In genomic region chr2:31383471-31384153, GRCh38 we compare ENCODE assay signal across 16 cellular contexts. TPM values are rescaled to one million over a fixed set of nuclear protein-coding genes. Genes with fewer than 3 reads are reported as not detected.
DNase-seq lines count a peak whose midpoint lies in the region; ATAC-seq, FAIRE-seq and TF ChIP-seq lines count a peak whose summit lies in the region.
"Had no signal": no experiment of that assay in that cellular context is flagged by ENCODE, and none has a peak within 500 bp of the region (broad histone marks: within the 10 kb centered on the region; RNA-seq: fewer than 3 reads in every experiment).

No MANE protein-coding gene starts in this region.

- peak overlapping the region; percentile 16 for H2AK5ac ChIP-seq in mesenchymal stem cell (ENCODE audit: low read length, severe bottlenecking)

- peak overlapping the region; percentile 60 for H2BK15ac ChIP-seq in mesenchymal stem cell (ENCODE audit: low read depth, poor library complexity, severe bottlenecking)

- H4K91ac ChIP-seq in mesenchymal stem cell (ENCODE audit: low read length), result no peak overlapping the region

- peaks cover 0 to 3% of the 10 kb centered on the region in 2 experiments for H3K36me3 ChIP-seq in mesenchymal stem cell (ENCODE audit: control insufficient read depth in 1 of 2, insufficient read depth in 2 of 2, low read depth in 1 of 2, low read length in 2 of 2)
- H3K36me3 ChIP-seq: transverse colon, WERI-Rb-1 had no signal

- no peak for TF ChIP-seq CTCF in glutamatergic neuron (IDR thresholded peaks at IDR 0.05; ENCODE audit: partially characterized antibody, unreplicated experiment)

- no peaks in the 10 kb centered on the region for H3K9me3 ChIP-seq in mesenchymal stem cell (ENCODE audit: control insufficient read depth, low read length)
- H3K9me3 ChIP-seq: transverse colon had no signal

- H3K27me3 Mint-ChIP-seq in dendritic cell treated with granulocyte-macrophage colony-stimulating factor and Interleukin-4, amounts not matched to agents 40 ng/mL and 50 ng/mL, for 4 days, result peaks cover 4% of the 10 kb centered on the region
- H3K27me3 Mint-ChIP-seq in glutamatergic neuron (ENCODE audit: unreplicated experiment), result peaks cover 4% of the 10 kb centered on the region
- peaks cover 8% of the 10 kb centered on the region for H3K27me3 Mint-ChIP-seq in stimulated activated memory B cell treated with anti-CD40 and anti-IgM and Interleukin-4, amounts not matched to agents 10 μg/mL and 1 μg/mL and 100 μg/mL, for 72 hours

- H2AFZ ChIP-seq in mesenchymal stem cell (ENCODE audit: low read depth, low read length), result no peak overlapping the region

- DNase-seq in Daoy (ENCODE audit: low read depth) (peak; percentile 63), RCC 7860 (ENCODE audit: low spot score) (peak; percentile 42), mesenchymal stem cell (peak; percentile 9), glutamatergic neuron (no peak), SKM-1 treated with dmso at 0.1 percent for 144 hours (lab: John Stamatoyannopoulos, UW; ENCODE audit: unreplicated experiment) (no peak)
- DNase-seq: activated T-cell treated with anti-CD3 and anti-CD28 coated beads for 4 hours; left colon; MM.1S; naive thymus-derived CD4-positive, alpha-beta T cell; transverse colon; WERI-Rb-1 had no signal

- H4K8ac ChIP-seq in mesenchymal stem cell (ENCODE audit: low read length), result no peak overlapping the region

- H3K27me3 ChIP-seq in mesenchymal stem cell (ENCODE audit: control insufficient read depth in 1 of 2, insufficient read depth in 1 of 2, low read length in 2 of 2), result no peaks in the 10 kb centered on the region
- H3K27me3 ChIP-seq: transverse colon had no signal

- FAIRE-seq in RCC 7860 (lab: Jason Lieb, UNC), result no peak
- FAIRE-seq: GM12891 had no signal

- intact Hi-C loops in dendritic cell treated with granulocyte-macrophage colony-stimulating factor and Interleukin-4, amounts not matched to agents 40 ng/mL and 50 ng/mL, for 4 days (cut with micrococcal nuclease), result no loop called here

- H3K27ac ChIP-seq in mesenchymal stem cell (ENCODE audit: low read length, poor library complexity, severe bottlenecking), result peak overlapping the region; percentile 87
- H3K27ac ChIP-seq: transverse colon, WERI-Rb-1 had no signal

- no peak overlapping the region for H2BK5ac ChIP-seq in mesenchymal stem cell (ENCODE audit: low read depth, low read length, poor library complexity, severe bottlenecking)

- H3K14ac ChIP-seq in mesenchymal stem cell (ENCODE audit: low read length in 2 of 2), result no peak overlapping the region

- no peaks in the 10 kb centered on the region for H3K9me3 Mint-ChIP-seq in dendritic cell treated with granulocyte-macrophage colony-stimulating factor and Interleukin-4, amounts not matched to agents 40 ng/mL and 50 ng/mL, for 4 days
- peaks cover 2% of the 10 kb centered on the region for H3K9me3 Mint-ChIP-seq in glutamatergic neuron (ENCODE audit: unreplicated experiment)
- no peaks in the 10 kb centered on the region for H3K9me3 Mint-ChIP-seq in stimulated activated memory B cell treated with anti-CD40 and anti-IgM and Interleukin-4, amounts not matched to agents 10 μg/mL and 1 μg/mL and 100 μg/mL, for 72 hours
- H3K9me3 Mint-ChIP-seq: naive thymus-derived CD4-positive, alpha-beta T cell had no signal

- peak overlapping the region; percentile 52 for H3K27ac Mint-ChIP-seq in dendritic cell treated with granulocyte-macrophage colony-stimulating factor and Interleukin-4, amounts not matched to agents 40 ng/mL and 50 ng/mL, for 4 days
- no peak overlapping the region for H3K27ac Mint-ChIP-seq in glutamatergic neuron (ENCODE audit: unreplicated experiment)
- H3K27ac Mint-ChIP-seq in stimulated activated memory B cell treated with anti-CD40 and anti-IgM and Interleukin-4, amounts not matched to agents 10 μg/mL and 1 μg/mL and 100 μg/mL, for 72 hours, result no peak overlapping the region

- no peak overlapping the region for H3K23ac ChIP-seq in mesenchymal stem cell (ENCODE audit: low read length in 2 of 2)

- WGBS in mesenchymal stem cell, result 76% methylated on average over 6 of the region's 6 CpGs

- no peaks in the 10 kb centered on the region for H3K79me1 ChIP-seq in mesenchymal stem cell (replicated peaks; ENCODE audit: low read length, poor library complexity, severe bottlenecking)

- H3K4me1 ChIP-seq in mesenchymal stem cell (ENCODE audit: control insufficient read depth, insufficient read depth, low read depth, low read length), result peaks cover 18% of the 10 kb centered on the region
- H3K4me1 ChIP-seq: transverse colon had no signal

- no peak for ATAC-seq in stimulated activated memory B cell treated with anti-CD40 and anti-IgM and Interleukin-4, amounts not matched to agents 10 μg/mL and 1 μg/mL and 100 μg/mL, for 72 hours
- no peak for ATAC-seq in GM19455 (IDR thresholded peaks at IDR 0.05; ENCODE audit: unreplicated experiment)
- ATAC-seq: left colon; naive thymus-derived CD4-positive, alpha-beta T cell had no signal

- H3K4me3 ChIP-seq in mesenchymal stem cell (ENCODE audit: insufficient read depth in 1 of 2, low read depth in 1 of 2, low read length in 2 of 2), result peak overlapping the region in 1 of 2 experiments; percentile 1
- H3K4me3 ChIP-seq: transverse colon had no signal

- H3K4me1 Mint-ChIP-seq in dendritic cell treated with granulocyte-macrophage colony-stimulating factor and Interleukin-4, amounts not matched to agents 40 ng/mL and 50 ng/mL, for 4 days (ENCODE audit: low read depth), result peaks cover 53% of the 10 kb centered on the region
- H3K4me1 Mint-ChIP-seq in glutamatergic neuron (ENCODE audit: low read depth, unreplicated experiment), result no peaks in the 10 kb centered on the region
- H3K4me1 Mint-ChIP-seq in stimulated activated memory B cell treated with anti-CD40 and anti-IgM and Interleukin-4, amounts not matched to agents 10 μg/mL and 1 μg/mL and 100 μg/mL, for 72 hours, result peaks cover 8% of the 10 kb centered on the region

- no peak overlapping the region for H2BK120ac ChIP-seq in mesenchymal stem cell (ENCODE audit: low read depth, low read length)

- H2BK12ac ChIP-seq in mesenchymal stem cell (ENCODE audit: low read length in 2 of 2), result peak overlapping the region in 1 of 2 experiments; percentile 25

- no peaks in the 10 kb centered on the region for H3K36me3 Mint-ChIP-seq in dendritic cell treated with granulocyte-macrophage colony-stimulating factor and Interleukin-4, amounts not matched to agents 40 ng/mL and 50 ng/mL, for 4 days (ENCODE audit: low read depth)
- H3K36me3 Mint-ChIP-seq in glutamatergic neuron (ENCODE audit: unreplicated experiment), result no peaks in the 10 kb centered on the region
- no peaks in the 10 kb centered on the region for H3K36me3 Mint-ChIP-seq in stimulated activated memory B cell treated with anti-CD40 and anti-IgM and Interleukin-4, amounts not matched to agents 10 μg/mL and 1 μg/mL and 100 μg/mL, for 72 hours
- H3K36me3 Mint-ChIP-seq: naive thymus-derived CD4-positive, alpha-beta T cell had no signal

- peak overlapping the region in 1 of 2 experiments; percentile 13 for H3K4ac ChIP-seq in mesenchymal stem cell (ENCODE audit: low read depth in 1 of 2, low read length in 2 of 2)

- peak overlapping the region; percentile 88 for H3K9ac ChIP-seq in mesenchymal stem cell (ENCODE audit: low read length)

- peak overlapping the region in 1 of 2 experiments; percentile 9 for H3K18ac ChIP-seq in mesenchymal stem cell (ENCODE audit: low read depth in 1 of 2, low read length in 2 of 2)

- no peak overlapping the region for H3K4me2 ChIP-seq in mesenchymal stem cell (ENCODE audit: low read length, poor library complexity, severe bottlenecking)

- H3K4me3 Mint-ChIP-seq in dendritic cell treated with granulocyte-macrophage colony-stimulating factor and Interleukin-4, amounts not matched to agents 40 ng/mL and 50 ng/mL, for 4 days, result no peak overlapping the region
- H3K4me3 Mint-ChIP-seq in glutamatergic neuron (ENCODE audit: unreplicated experiment), result no peak overlapping the region
- H3K4me3 Mint-ChIP-seq in stimulated activated memory B cell treated with anti-CD40 and anti-IgM and Interleukin-4, amounts not matched to agents 10 μg/mL and 1 μg/mL and 100 μg/mL, for 72 hours, result no peak overlapping the region
- H3K4me3 Mint-ChIP-seq: naive thymus-derived CD4-positive, alpha-beta T cell had no signal

RNA-seq across cellular contexts. Expression of gene XDH, which starts 30.9 kb away (rescaled TPM):
- total RNA-seq in Daoy (2014; rRNA removed; shearing (Covaris generic)), result 0.18 and 0.97 TPM in 2 replicates
- 0.01 TPM for polyA plus RNA-seq in mesenchymal stem cell (2013, experiment 1 of 2)
- 0.01 TPM for polyA plus RNA-seq in mesenchymal stem cell (2013, experiment 2 of 2)
- total RNA-seq in glutamatergic neuron (ENCODE audit: unreplicated experiment), result 1.3 TPM
- total RNA-seq: dermis microvascular lymphatic vessel endothelial cell had no signal
- polyA plus RNA-seq: naive thymus-derived CD4-positive, alpha-beta T cell had no signal

Comparison
In these comparisons a context has a peak if more than half of its experiments do, and no peak if none do; other contexts are left out.
1. DNase-seq: peak in Daoy (single experiment), RCC 7860 (single experiment) and mesenchymal stem cell (single experiment); none in glutamatergic neuron (single experiment) and SKM-1 treated with dmso at 0.1 percent for 144 hours (single experiment).